Comparison of ENCODE assay signal across 1 cellular context in genomic region chr3:128321418-128321817, GRCh38.
TF ChIP-seq lines count a peak whose summit lies in the region.

No MANE protein-coding gene starts in this region.

TF ChIP-seq in HEK293, 187 proteins besides CTCF, POLR2A, EP300 and RAD21 (continued from another document):
- TF ChIP-seq ZNF449 (tag by site-specific recombination; IDR thresholded peaks at IDR 0.05): no peak
- no peak for TF ChIP-seq PATZ1 (tag by site-specific recombination; IDR thresholded peaks at IDR 0.05)
- no peak for TF ChIP-seq ZFP3 (tag by site-specific recombination; IDR thresholded peaks at IDR 0.05; ENCODE audit: low read depth)
- no peak for TF ChIP-seq ZNF529 (tag by site-specific recombination; IDR thresholded peaks at IDR 0.05; ENCODE audit: insufficient replicate concordance)
